2 cellular contexts compared by ENCODE assay signal in the genomic region with DNA sequence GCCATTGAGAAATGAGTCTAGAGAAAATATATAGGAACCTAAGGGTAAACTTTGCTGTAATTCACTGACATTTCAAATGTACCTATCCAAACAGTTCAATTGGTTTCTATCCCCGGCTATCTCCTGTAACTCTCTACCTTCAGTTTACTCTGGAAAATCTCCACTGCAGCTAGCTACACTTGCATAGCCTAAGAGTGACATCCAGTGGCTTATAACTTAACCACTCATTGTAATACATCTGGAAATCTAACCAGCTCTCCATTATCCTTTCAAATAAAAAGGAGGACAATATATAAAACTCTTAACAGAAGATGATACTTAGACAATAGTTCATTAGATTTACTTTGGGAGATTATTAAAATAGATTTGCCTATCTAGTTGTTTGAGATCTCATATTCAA.
A peak's percentile ranks its signal among the peaks of the same experiment; 100 is the strongest.
TF ChIP-seq lines count a peak whose summit lies in the region.

No MANE protein-coding gene starts in this region.

TF ChIP-seq in IMR-90, 13 proteins besides CTCF, POLR2A, EP300 and RAD21:
- peak; percentile 36 for TF ChIP-seq SMC3 (IDR thresholded peaks at IDR 0.05; ENCODE audit: low read depth, low read length)
- TF ChIP-seq MAZ (IDR thresholded peaks at IDR 0.05; ENCODE audit: borderline replicate concordance, low read depth, low read length): no peak

TF ChIP-seq in HepG2, 621 proteins besides CTCF, POLR2A, EP300 and RAD21:
- TF ChIP-seq ZNF10 (CRISPR knock-in tag; IDR thresholded peaks at IDR 0.05; ENCODE audit: borderline replicate concordance, low read depth): no peak
- TF ChIP-seq ZNF652 (CRISPR knock-in tag; IDR thresholded peaks at IDR 0.05; ENCODE audit: borderline replicate concordance, low read depth): no peak
- no peak for TF ChIP-seq HMGA1 (CRISPR knock-in tag; conservative IDR thresholded peaks at IDR 0.05)
- TF ChIP-seq STAG1 (CRISPR knock-in tag; IDR thresholded peaks at IDR 0.05): peak; percentile 50
- TF ChIP-seq ZNF44 (CRISPR knock-in tag; IDR thresholded peaks at IDR 0.05): no peak
- no peak for TF ChIP-seq ZNF432 (CRISPR knock-in tag; IDR thresholded peaks at IDR 0.05; ENCODE audit: borderline replicate concordance)
